ENCODE assay signal across 8 cellular contexts in genomic region chr1:114757455-114758250, GRCh38. TPM values are rescaled to one million over a fixed set of nuclear protein-coding genes. Genes with fewer than 3 reads are reported as not detected.
DNase-seq lines count a peak whose midpoint lies in the region; ATAC-seq, FAIRE-seq and TF ChIP-seq lines count a peak whose summit lies in the region.

CSDE1 (minus strand) TSS chr1:114757984; CDS start chr1:114739890, 18,094 bp downstream.

- peak within 1 kb of the TSS; percentile 100 for H3K9ac ChIP-seq in astrocyte (ENCODE audit: low read length)

- DNase-seq in GM18507 (ENCODE audit: extremely low spot score, insufficient read length, low read depth) (peak; percentile 89), NCI-H2029 (lab: John Stamatoyannopoulos, UW) (peak; percentile 95), T-helper 22 cell (ENCODE audit: low read depth) (peak; percentile 94), astrocyte (ENCODE audit: low read depth) (peak; percentile 96), right cardiac atrium (peak; percentile 98), putamen (ENCODE audit: low spot score) (peak; percentile 98), vagina (ENCODE audit: extremely low spot score in 2 of 2) (peak; percentile 97)

- peaks cover 52% of the 10 kb centered on the region for H3K79me2 ChIP-seq in astrocyte (ENCODE audit: insufficient read depth, low read length)

- FAIRE-seq in GM18507 (lab: Jason Lieb, UNC) (peak; percentile 98), astrocyte (lab: Jason Lieb, UNC) (peak; percentile 95)

- peaks cover 3% of the 10 kb centered on the region for H3K36me3 Mint-ChIP-seq in astrocyte (ENCODE audit: low read depth, unreplicated experiment)

- TF ChIP-seq POLR2A in vagina (IDR thresholded peaks at IDR 0.05) = peak; percentile 22 to 84

- H3K4me3 ChIP-seq in astrocyte (ENCODE audit: insufficient read depth, low read depth, low read length) (peak within 1 kb of the TSS; percentile 100), right cardiac atrium (ENCODE audit: low read length) (peak within 1 kb of the TSS; percentile 85), vagina (peak within 1 kb of the TSS; percentile 91 to 99)

- no peaks in the 10 kb centered on the region for H3K9me3 Mint-ChIP-seq in astrocyte (ENCODE audit: unreplicated experiment)

- H3K27ac ChIP-seq in astrocyte (ENCODE audit: low read depth, low read length) = peak within 1 kb of the TSS; percentile 100
- H3K27ac ChIP-seq in right cardiac atrium (ENCODE audit: low read length) = peak within 1 kb of the TSS; percentile 99
- peak within 1 kb of the TSS; percentile 100 for H3K27ac ChIP-seq in vagina

- H2AFZ ChIP-seq in astrocyte (ENCODE audit: low read depth, low read length) = peak within 1 kb of the TSS; percentile 80

- H4K20me1 ChIP-seq in astrocyte (ENCODE audit: insufficient read depth, low read length) = peaks cover 47% of the 10 kb centered on the region

- H3K4me1 ChIP-seq in astrocyte (ENCODE audit: insufficient read depth, low read length) (peaks cover 18% of the 10 kb centered on the region), right cardiac atrium (ENCODE audit: control insufficient read depth, insufficient read depth, low read length) (peaks cover 4% of the 10 kb centered on the region), vagina (peaks cover 44% of the 10 kb centered on the region)

- intact Hi-C loops in right cardiac atrium (cut with DNase I) = loop anchor here in 1 of 4 donors (5.0 kb wide), 1 partner anchor 40 kb away; the partner anchor contains the start of gene NRAS
- intact Hi-C loops in vagina (cut with DNase I) = no loop called here

- no peaks in the 10 kb centered on the region for H3K9me3 ChIP-seq in astrocyte (ENCODE audit: insufficient read depth, low read depth, low read length)
- H3K9me3 ChIP-seq in right cardiac atrium (ENCODE audit: control insufficient read depth, low read length) = no peaks in the 10 kb centered on the region
- H3K9me3 ChIP-seq in vagina = no peaks in the 10 kb centered on the region

- TF ChIP-seq CTCF in astrocyte (IDR thresholded peaks at IDR 0.05; ENCODE audit: insufficient read depth, low read depth, low read length) (peak; percentile 47), vagina (IDR thresholded peaks at IDR 0.05) (peak in 1 of 3 experiments; percentile 9)

- under 1% methylated on average over 50 of the region's 50 CpGs for WGBS in right cardiac atrium

- peak within 1 kb of the TSS; percentile 96 for H3K4me2 ChIP-seq in astrocyte (ENCODE audit: low read length)

- ATAC-seq in HG02981 (IDR thresholded peaks at IDR 0.05; ENCODE audit: unreplicated experiment) = peak; percentile 75
- peak; percentile 97 to 98 for ATAC-seq in right cardiac atrium

- H3K27me3 Mint-ChIP-seq in astrocyte (ENCODE audit: low read depth, unreplicated experiment) = no peaks in the 10 kb centered on the region

- H3K4me3 Mint-ChIP-seq in astrocyte (ENCODE audit: unreplicated experiment) = peak within 1 kb of the TSS; percentile 100

- no peaks in the 10 kb centered on the region for H3K27me3 ChIP-seq in astrocyte (ENCODE audit: insufficient read depth, low read length)
- H3K27me3 ChIP-seq in right cardiac atrium (ENCODE audit: control insufficient read depth, insufficient read depth) = no peaks in the 10 kb centered on the region
- H3K27me3 ChIP-seq in vagina = no peaks in the 10 kb centered on the region

- H3K27ac Mint-ChIP-seq in astrocyte (ENCODE audit: unreplicated experiment) = peak within 1 kb of the TSS; percentile 100

- H3K4me1 Mint-ChIP-seq in astrocyte (ENCODE audit: low read depth, unreplicated experiment) = peaks cover 24% of the 10 kb centered on the region

- H3K36me3 ChIP-seq in astrocyte (ENCODE audit: insufficient read depth, low read length) (no peaks in the 10 kb centered on the region), vagina (no peaks in the 10 kb centered on the region)

RNA-seq across cellular contexts. Expression of gene CSDE1, which starts in this region (rescaled TPM):
- total RNA-seq in astrocyte (562 and 635 TPM in 2 replicates), right cardiac atrium (100 to 1,000 TPM; 699 to 819 (median 772) TPM), vagina (278 TPM)
- 227 TPM for polyA plus RNA-seq in right cardiac atrium

Comparison
In these comparisons a context has a peak if more than half of its experiments do, and no peak if none do; other contexts are left out.
1. Peak in every context shown above with its lines: DNase-seq, ATAC-seq, H3K4me3 ChIP-seq and H3K27ac ChIP-seq.